ENCODE assay signal across 2 cellular contexts in genomic region chr14:49654511-49654910, GRCh38.
TF ChIP-seq lines count a peak whose summit lies in the region.

No MANE protein-coding gene starts in this region.

TF ChIP-seq in A549, 52 proteins besides CTCF, POLR2A, EP300 and RAD21:
- TF ChIP-seq USF2 (IDR thresholded peaks at IDR 0.05) (no peak), CHD4 (IDR thresholded peaks at IDR 0.05; ENCODE audit: borderline replicate concordance) (no peak), MAFK (IDR thresholded peaks at IDR 0.05; ENCODE audit: partially characterized antibody) (peak; percentile 90), RNF2 (IDR thresholded peaks at IDR 0.05; ENCODE audit: borderline replicate concordance, low read depth) (no peak)

TF ChIP-seq in K562, 482 proteins besides CTCF, POLR2A, EP300 and RAD21:
- TF ChIP-seq DEAF1 (CRISPR knock-in tag; IDR thresholded peaks at IDR 0.05): no peak
- TF ChIP-seq ZBTB7A (IDR thresholded peaks at IDR 0.05; ENCODE audit: borderline replicate concordance, control insufficient read depth, low read depth, low read length): no peak
- TF ChIP-seq C11orf30 (IDR thresholded peaks at IDR 0.05; ENCODE audit: low read depth): peak; percentile 86
- TF ChIP-seq MAFG (tag; conservative IDR thresholded peaks at IDR 0.05): peak; percentile 76
- TF ChIP-seq MAFK (IDR thresholded peaks at IDR 0.05; ENCODE audit: low read length): peak; percentile 69; the same call in 1 of the 2 replicates
- TF ChIP-seq ARHGAP35 (IDR thresholded peaks at IDR 0.05; ENCODE audit: partially characterized antibody): no peak
- TF ChIP-seq EHMT2 (IDR thresholded peaks at IDR 0.05): no peak
- TF ChIP-seq ZNF512 (tag; IDR thresholded peaks at IDR 0.05): no peak
- TF ChIP-seq TRIM25 (IDR thresholded peaks at IDR 0.05; ENCODE audit: borderline replicate concordance): no peak
- TF ChIP-seq ZNF75A (CRISPR knock-in tag; IDR thresholded peaks at IDR 0.05): no peak
- no peak for TF ChIP-seq RBM17 (IDR thresholded peaks at IDR 0.05; ENCODE audit: borderline replicate concordance, low read depth, low read length)
- TF ChIP-seq NFIC (IDR thresholded peaks at IDR 0.05): no peak
- TF ChIP-seq MAFF (IDR thresholded peaks at IDR 0.05; ENCODE audit: low read length): peak; percentile 68; the same call in 1 of the 2 replicates
- no peak for TF ChIP-seq ZBTB2 (IDR thresholded peaks at IDR 0.05)
- TF ChIP-seq ZNF280B (CRISPR knock-in tag; IDR thresholded peaks at IDR 0.05): no peak
- TF ChIP-seq ZC3H11A (IDR thresholded peaks at IDR 0.05; ENCODE audit: low read depth, low read length): no peak
- TF ChIP-seq ZNF316 (IDR thresholded peaks at IDR 0.05): peak; percentile 96
- TF ChIP-seq PRMT5 (CRISPR knock-in tag; IDR thresholded peaks at IDR 0.05): no peak
- no peak for TF ChIP-seq ZFP30 (CRISPR knock-in tag; IDR thresholded peaks at IDR 0.05; ENCODE audit: borderline replicate concordance)
- no peak for TF ChIP-seq SIX5 (IDR thresholded peaks at IDR 0.05; ENCODE audit: borderline replicate concordance in 1 of 2, insufficient read depth in 1 of 2, low read depth in 1 of 2, low read length in 2 of 2)
TF ChIP-seq in K562: peak in this region for 5.
